13 cellular contexts compared by ENCODE assay signal in the genomic region with DNA sequence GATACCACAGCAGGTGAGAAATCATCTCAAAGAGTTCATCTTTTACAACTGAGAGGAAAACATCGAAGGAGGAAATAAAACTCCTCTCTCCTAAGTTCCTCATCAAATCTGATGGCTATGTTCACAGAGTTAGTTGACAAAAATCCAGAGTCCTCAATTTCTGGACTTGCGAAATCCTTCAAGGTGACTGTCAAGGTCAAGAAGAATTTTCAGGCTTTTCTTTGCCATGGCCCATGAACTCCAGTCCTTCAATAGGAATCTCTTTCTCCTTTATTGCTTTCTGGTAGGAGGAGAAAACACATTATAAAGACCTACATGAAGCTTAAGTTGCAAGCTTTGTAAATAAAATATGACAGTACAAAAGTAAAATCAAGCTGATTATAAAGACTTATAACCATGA. TPM values are rescaled to one million over a fixed set of nuclear protein-coding genes. Genes with fewer than 3 reads are reported as not detected.
DNase-seq lines count a peak whose midpoint lies in the region; ATAC-seq, FAIRE-seq and TF ChIP-seq lines count a peak whose summit lies in the region.
"Had no signal": no experiment of that assay in that cellular context is flagged by ENCODE, and none has a peak within 500 bp of the region (broad histone marks: within the 10 kb centered on the region; RNA-seq: fewer than 3 reads in every experiment).

No MANE protein-coding gene starts in this region.

- H3K4me3 Mint-ChIP-seq in type B pancreatic cell = peak overlapping the region; percentile 99

- no peak for DNase-seq in HepG2 (ENCODE audit: low spot score)
- DNase-seq in right lobe of liver = no peak
- DNase-seq in SK-N-MC (ENCODE audit: low read depth, low spot score) = no peak
- no peak for DNase-seq in fibroblast of the aortic adventitia (ENCODE audit: low read depth)
- no peak for DNase-seq in type B pancreatic cell (ENCODE audit: extremely low spot score, unreplicated experiment)
- no peak for DNase-seq in amniotic stem cell (lab: John Stamatoyannopoulos, UW)
- no peak for DNase-seq in NOMO-1 treated with DMSO at 0.1 percent for 48 hours (lab: John Stamatoyannopoulos, UW; ENCODE audit: unreplicated experiment)
- DNase-seq: C1 segment of cervical spinal cord, NCI-H1105, stomach had no signal

- peaks cover 7% of the 10 kb centered on the region; the same call in 1 of the 2 replicates for H4K20me1 ChIP-seq in HepG2 (ENCODE audit: insufficient read depth, low read length)

- CTCF ChIA-PET in HepG2 (lab: Yijun Ruan, JAX; ENCODE audit: low intra/inter-chr PET ratio, low total read pairs) = no interaction called here

- H3K9me3 ChIP-seq in HepG2 (ENCODE audit: low read length) (no peaks in the 10 kb centered on the region), right lobe of liver (no peaks in the 10 kb centered on the region), SK-N-MC (ENCODE audit: low read depth, low read length) (no peaks in the 10 kb centered on the region)
- H3K9me3 ChIP-seq: stomach had no signal

- ATAC-seq in HepG2 = no peak
- no peak for ATAC-seq in right lobe of liver
- no peak for ATAC-seq in GM18867 (IDR thresholded peaks at IDR 0.05; ENCODE audit: unreplicated experiment)

- WGBS in HepG2 (ENCODE audit: low lambda C conversion rate) = 94% methylated on average over 2 of the region's 2 CpGs
- WGBS in right lobe of liver (ENCODE audit: insufficient coverage, low coverage, low lambda C conversion rate, missing lambda C conversion rate) = 89% methylated on average over 2 of the region's 2 CpGs

- peaks cover 35% of the 10 kb centered on the region for H3K4me1 ChIP-seq in HepG2 (ENCODE audit: insufficient read depth, low read length)
- H3K4me1 ChIP-seq in right lobe of liver = peaks cover 0 to 25% (median 9%) of the 10 kb centered on the region in 4 donors

- peak overlapping the region; percentile 87 for H3K4me2 ChIP-seq in HepG2 (ENCODE audit: low read depth, low read length)

- TF ChIP-seq EP300 in HepG2 (IDR thresholded peaks at IDR 0.05; ENCODE audit: low read depth in 2 of 2, low read length in 2 of 2) (no peak), HepG2 (CRISPR knock-in tag; IDR thresholded peaks at IDR 0.05; ENCODE audit: borderline replicate concordance) (no peak)

- no peak for FAIRE-seq in HepG2 (lab: Jason Lieb, UNC)
- FAIRE-seq: GM19239, TTC549 had no signal

- H3K9ac ChIP-seq in HepG2 (ENCODE audit: insufficient read depth, low read depth, low read length) (peak overlapping the region; percentile 91; the same call in 1 of the 2 replicates), SK-N-MC (ENCODE audit: insufficient read length) (peak overlapping the region; percentile 37)

- TF ChIP-seq RAD21 in HepG2 (CRISPR knock-in tag; IDR thresholded peaks at IDR 0.05) = no peak

- H2AFZ ChIP-seq in HepG2 (ENCODE audit: low read length) = no peak overlapping the region

- intact Hi-C loops in HepG2 (cut with micrococcal nuclease; ENCODE audit: unreplicated experiment) = no loop called here
- intact Hi-C loops in right lobe of liver (cut with DNase I) = no loop called here

- TF ChIP-seq POLR2A in HepG2 (IDR thresholded peaks at IDR 0.05; ENCODE audit: insufficient read depth in 1 of 2, low read depth in 2 of 2, low read length in 2 of 2) (no peak), right lobe of liver (IDR thresholded peaks at IDR 0.05) (no peak)

- H3K4me3 ChIP-seq in HepG2 (replicated peaks in 1 of 3; ENCODE audit: insufficient read depth in 1 of 3, low read depth in 2 of 3, low read length in 3 of 3) (peak overlapping the region; percentile 81 to 97 (median 82); a peak in 4 of 6 replicates), right lobe of liver (no peak overlapping the region), SK-N-MC (no peak overlapping the region), fibroblast of the aortic adventitia (ENCODE audit: low read depth, low read length) (peak overlapping the region; percentile 100)

- peak overlapping the region; percentile 98 for H3K27ac Mint-ChIP-seq in type B pancreatic cell

- POLR2A ChIA-PET in HepG2 (lab: Yijun Ruan, JAX) = interaction anchor here (1.4 kb wide), 1 partner anchor 9 kb away, joined by 4 read pairs; no protein-coding TSS in a partner anchor

- H3K27me3 Mint-ChIP-seq in type B pancreatic cell = no peaks in the 10 kb centered on the region

- no TSS peak for BruUV-seq in HepG2 (replicated peaks; lab: Mats Ljungman, UMichigan)

- no peaks in the 10 kb centered on the region for H3K9me3 Mint-ChIP-seq in type B pancreatic cell

- H3K36me3 Mint-ChIP-seq in type B pancreatic cell = peaks cover 12% of the 10 kb centered on the region

- peaks cover 61% of the 10 kb centered on the region for H3K79me2 ChIP-seq in HepG2 (ENCODE audit: insufficient read depth, low read length)

- H3K27me3 ChIP-seq in HepG2 (ENCODE audit: control insufficient read depth in 1 of 2, insufficient read depth in 2 of 2, low read length in 2 of 2) (no peaks in the 10 kb centered on the region; a peak in 1 of 5 replicates), right lobe of liver (no peaks in the 10 kb centered on the region)
- H3K27me3 ChIP-seq: stomach had no signal

- H3K36me3 ChIP-seq in HepG2 (replicated peaks in 1 of 2; ENCODE audit: control insufficient read depth in 1 of 2, insufficient read depth in 2 of 2, low read length in 2 of 2) = peaks cover 8 to 36% of the 10 kb centered on the region in 2 experiments
- peaks cover 0 to 41% (median 8%) of the 10 kb centered on the region in 4 donors for H3K36me3 ChIP-seq in right lobe of liver
- peaks cover 60% of the 10 kb centered on the region for H3K36me3 ChIP-seq in SK-N-MC (ENCODE audit: insufficient read depth, low read length)

- H3K4me1 Mint-ChIP-seq in type B pancreatic cell (ENCODE audit: unreplicated experiment) = peaks cover 14% of the 10 kb centered on the region

- H3K27ac ChIP-seq in HepG2 (ENCODE audit: extremely low read length, insufficient read depth, low read length) (no peak overlapping the region), right lobe of liver (no peak overlapping the region), SK-N-MC (no peak overlapping the region)

- TF ChIP-seq CTCF in HepG2 (CRISPR knock-in tag; IDR thresholded peaks at IDR 0.05) (no peak), right lobe of liver (IDR thresholded peaks at IDR 0.05) (no peak), fibroblast of the aortic adventitia (IDR thresholded peaks at IDR 0.05; ENCODE audit: insufficient read depth, low read length) (no peak), type B pancreatic cell (conservative IDR thresholded peaks at IDR 0.05) (no peak)

- in situ Hi-C loops in HepG2 (cut with HindIII; ENCODE audit: extremely low pct_ligation_motif_present, low pct_unique_long_range_greater_than_20kb) = no loop called here

RNA-seq across cellular contexts. Expression of gene TRIAP1, which starts 1.5 kb away (rescaled TPM):
- total RNA-seq in HepG2 (2016; rRNA removed; fragmentation: Illumina TruSeq; extraction: Trizol) (117 and 178 TPM in 2 replicates), right lobe of liver (10 to 100 TPM; 13.3 to 28.7 (median 17.0) TPM), fibroblast of the aortic adventitia (ENCODE audit: low replicate concordance) (30.0 and 39.0 TPM in 2 replicates), type B pancreatic cell (ENCODE audit: low replicate concordance) (46.6 and 65.2 TPM in 2 replicates)
- total RNA-seq in HepG2 (2016; cell fraction: cytosol; rRNA removed; fragmentation: Illumina TruSeq; extraction: Trizol; ENCODE audit: low read depth) = 39.1 and 44.5 TPM in 2 replicates
- 119 and 181 TPM in 2 replicates for total RNA-seq in HepG2 (2016; cell fraction: insoluble cytoplasmic fraction; rRNA removed; fragmentation: Illumina TruSeq; extraction: Trizol)
- total RNA-seq in HepG2 (2016; cell fraction: membrane; rRNA removed; fragmentation: Illumina TruSeq; extraction: Trizol) = 111 and 122 TPM in 2 replicates
- 43.7 and 44.3 TPM in 2 replicates for total RNA-seq in HepG2 (2016; cell fraction: nucleus; rRNA removed; fragmentation: Illumina TruSeq; extraction: Trizol)
- polyA plus RNA-seq in HepG2 (2011; rRNA removed) = 44.4 and 55.0 TPM in 2 replicates
- 24.2 and 38.0 TPM in 2 replicates for polyA plus RNA-seq in HepG2 (2011; cell fraction: cytosol; rRNA removed)
- polyA plus RNA-seq in HepG2 (2011; cell fraction: nucleus; rRNA removed) = 10.3 and 10.4 TPM in 2 replicates
- polyA plus RNA-seq in HepG2 (2012) = 53.7 and 57.3 TPM in 2 replicates
- 40.5 and 48.9 TPM in 2 replicates for polyA plus RNA-seq in HepG2 (2016; cell fraction: cytosol; fragmentation: Illumina TruSeq; extraction: Trizol; ENCODE audit: low read depth)
- 178 and 205 TPM in 2 replicates for polyA plus RNA-seq in HepG2 (2016; cell fraction: insoluble cytoplasmic fraction; fragmentation: Illumina TruSeq; extraction: Trizol; ENCODE audit: low read depth)
- polyA plus RNA-seq in HepG2 (2016; cell fraction: membrane; fragmentation: Illumina TruSeq; extraction: Trizol; ENCODE audit: low read depth) = 88.7 and 94.2 TPM in 2 replicates
- 77.8 and 83.9 TPM in 2 replicates for polyA plus RNA-seq in HepG2 (2016; cell fraction: nucleus; fragmentation: Illumina TruSeq; extraction: Trizol; ENCODE audit: insufficient read depth, low read depth)
- 5.9 and 9.3 TPM in 2 replicates for polyA minus RNA-seq in HepG2 (2011; rRNA and poly(A)+ RNA removed; ENCODE audit: low replicate concordance)
- polyA minus RNA-seq in HepG2 (2011; cell fraction: cytosol; rRNA and poly(A)+ RNA removed) = 16.6 and 18.5 TPM in 2 replicates
- 11.6 and 11.8 TPM in 2 replicates for polyA minus RNA-seq in HepG2 (2011; cell fraction: nucleus; rRNA and poly(A)+ RNA removed)

RNA-seq across cellular contexts. Expression of gene GATC, which starts 1.6 kb away (rescaled TPM):
- total RNA-seq in HepG2 (2016; rRNA removed; fragmentation: Illumina TruSeq; extraction: Trizol) (29.7 and 38.5 TPM in 2 replicates), right lobe of liver (10 to 100 TPM; 13.4 to 23.8 (median 15.9) TPM), fibroblast of the aortic adventitia (ENCODE audit: low replicate concordance) (16.1 and 20.5 TPM in 2 replicates), type B pancreatic cell (ENCODE audit: low replicate concordance) (27.7 and 33.9 TPM in 2 replicates)
- 6.2 and 7.0 TPM in 2 replicates for total RNA-seq in HepG2 (2016; cell fraction: cytosol; rRNA removed; fragmentation: Illumina TruSeq; extraction: Trizol; ENCODE audit: low read depth)
- 27.8 and 40.0 TPM in 2 replicates for total RNA-seq in HepG2 (2016; cell fraction: insoluble cytoplasmic fraction; rRNA removed; fragmentation: Illumina TruSeq; extraction: Trizol)
- total RNA-seq in HepG2 (2016; cell fraction: membrane; rRNA removed; fragmentation: Illumina TruSeq; extraction: Trizol) = 19.6 and 20.8 TPM in 2 replicates
- total RNA-seq in HepG2 (2016; cell fraction: nucleus; rRNA removed; fragmentation: Illumina TruSeq; extraction: Trizol) = 15.6 and 15.8 TPM in 2 replicates
- 16.2 and 17.7 TPM in 2 replicates for polyA plus RNA-seq in HepG2 (2011; rRNA removed)
- 11.9 and 14.7 TPM in 2 replicates for polyA plus RNA-seq in HepG2 (2011; cell fraction: cytosol; rRNA removed)
- polyA plus RNA-seq in HepG2 (2011; cell fraction: nucleus; rRNA removed) = 11.4 and 14.2 TPM in 2 replicates
- 16.9 and 17.4 TPM in 2 replicates for polyA plus RNA-seq in HepG2 (2012)
- polyA plus RNA-seq in HepG2 (2016; cell fraction: cytosol; fragmentation: Illumina TruSeq; extraction: Trizol; ENCODE audit: low read depth) = 6.3 and 6.9 TPM in 2 replicates
- polyA plus RNA-seq in HepG2 (2016; cell fraction: insoluble cytoplasmic fraction; fragmentation: Illumina TruSeq; extraction: Trizol; ENCODE audit: low read depth) = 39.2 and 42.0 TPM in 2 replicates
- polyA plus RNA-seq in HepG2 (2016; cell fraction: membrane; fragmentation: Illumina TruSeq; extraction: Trizol; ENCODE audit: low read depth) = 16.7 and 17.8 TPM in 2 replicates
- 24.7 and 31.3 TPM in 2 replicates for polyA plus RNA-seq in HepG2 (2016; cell fraction: nucleus; fragmentation: Illumina TruSeq; extraction: Trizol; ENCODE audit: insufficient read depth, low read depth)
- polyA minus RNA-seq in HepG2 (2011; rRNA and poly(A)+ RNA removed; ENCODE audit: low replicate concordance) = 39.6 and 42.0 TPM in 2 replicates
- 11.3 and 14.5 TPM in 2 replicates for polyA minus RNA-seq in HepG2 (2011; cell fraction: cytosol; rRNA and poly(A)+ RNA removed)
- 13.5 and 15.9 TPM in 2 replicates for polyA minus RNA-seq in HepG2 (2011; cell fraction: nucleus; rRNA and poly(A)+ RNA removed)

RNA-seq across cellular contexts. Expression of gene COX6A1, which starts 6.8 kb away (rescaled TPM):
- 204 and 542 TPM in 2 replicates for total RNA-seq in HepG2 (2016; rRNA removed; fragmentation: Illumina TruSeq; extraction: Trizol)
- total RNA-seq in HepG2 (2016; cell fraction: cytosol; rRNA removed; fragmentation: Illumina TruSeq; extraction: Trizol; ENCODE audit: low read depth) = 121 and 131 TPM in 2 replicates
- 226 and 562 TPM in 2 replicates for total RNA-seq in HepG2 (2016; cell fraction: insoluble cytoplasmic fraction; rRNA removed; fragmentation: Illumina TruSeq; extraction: Trizol)
- total RNA-seq in HepG2 (2016; cell fraction: membrane; rRNA removed; fragmentation: Illumina TruSeq; extraction: Trizol) = 107 and 111 TPM in 2 replicates
- 291 and 339 TPM in 2 replicates for total RNA-seq in HepG2 (2016; cell fraction: nucleus; rRNA removed; fragmentation: Illumina TruSeq; extraction: Trizol)
- polyA plus RNA-seq in HepG2 (2011; rRNA removed) = 655 and 673 TPM in 2 replicates
- polyA plus RNA-seq in HepG2 (2011; cell fraction: cytosol; rRNA removed) = 682 and 991 TPM in 2 replicates
- 688 and 965 TPM in 2 replicates for polyA plus RNA-seq in HepG2 (2011; cell fraction: nucleus; rRNA removed)
- 389 and 405 TPM in 2 replicates for polyA plus RNA-seq in HepG2 (2012)
- 114 and 131 TPM in 2 replicates for polyA plus RNA-seq in HepG2 (2016; cell fraction: cytosol; fragmentation: Illumina TruSeq; extraction: Trizol; ENCODE audit: low read depth)
- 204 and 225 TPM in 2 replicates for polyA plus RNA-seq in HepG2 (2016; cell fraction: insoluble cytoplasmic fraction; fragmentation: Illumina TruSeq; extraction: Trizol; ENCODE audit: low read depth)
- polyA plus RNA-seq in HepG2 (2016; cell fraction: membrane; fragmentation: Illumina TruSeq; extraction: Trizol; ENCODE audit: low read depth) = 86.9 and 92.6 TPM in 2 replicates
- polyA plus RNA-seq in HepG2 (2016; cell fraction: nucleus; fragmentation: Illumina TruSeq; extraction: Trizol; ENCODE audit: insufficient read depth, low read depth) = 490 and 539 TPM in 2 replicates
- 318 and 569 TPM in 2 replicates for polyA minus RNA-seq in HepG2 (2011; rRNA and poly(A)+ RNA removed; ENCODE audit: low replicate concordance)
- 173 and 174 TPM in 2 replicates for polyA minus RNA-seq in HepG2 (2011; cell fraction: cytosol; rRNA and poly(A)+ RNA removed)
- polyA minus RNA-seq in HepG2 (2011; cell fraction: nucleus; rRNA and poly(A)+ RNA removed) = 97.8 and 134 TPM in 2 replicates
- total RNA-seq in right lobe of liver = 100 to 1,000 TPM; 229 to 625 (median 292) TPM
- total RNA-seq in fibroblast of the aortic adventitia (ENCODE audit: low replicate concordance) = 138 and 366 TPM in 2 replicates
- total RNA-seq in type B pancreatic cell (ENCODE audit: low replicate concordance) = 400 and 501 TPM in 2 replicates

RNA-seq across cellular contexts. Expression of gene SRSF9, which starts 24.9 kb away (rescaled TPM):
- total RNA-seq in HepG2 (2016; rRNA removed; fragmentation: Illumina TruSeq; extraction: Trizol) (144 and 153 TPM in 2 replicates), right lobe of liver (10 to 100 TPM; 36.4 to 63.3 (median 60.2) TPM), fibroblast of the aortic adventitia (ENCODE audit: low replicate concordance) (87.3 and 104 TPM in 2 replicates), type B pancreatic cell (ENCODE audit: low replicate concordance) (226 and 248 TPM in 2 replicates)
- total RNA-seq in HepG2 (2016; cell fraction: cytosol; rRNA removed; fragmentation: Illumina TruSeq; extraction: Trizol; ENCODE audit: low read depth) = 79.8 and 92.3 TPM in 2 replicates
- 147 and 151 TPM in 2 replicates for total RNA-seq in HepG2 (2016; cell fraction: insoluble cytoplasmic fraction; rRNA removed; fragmentation: Illumina TruSeq; extraction: Trizol)
- total RNA-seq in HepG2 (2016; cell fraction: membrane; rRNA removed; fragmentation: Illumina TruSeq; extraction: Trizol) = 156 and 174 TPM in 2 replicates
- total RNA-seq in HepG2 (2016; cell fraction: nucleus; rRNA removed; fragmentation: Illumina TruSeq; extraction: Trizol) = 91.6 and 93.3 TPM in 2 replicates
- 96.2 and 125 TPM in 2 replicates for polyA plus RNA-seq in HepG2 (2011; rRNA removed)
- polyA plus RNA-seq in HepG2 (2011; cell fraction: cytosol; rRNA removed) = 104 and 110 TPM in 2 replicates
- polyA plus RNA-seq in HepG2 (2011; cell fraction: nucleus; rRNA removed) = 63.8 and 77.8 TPM in 2 replicates
- 107 and 137 TPM in 2 replicates for polyA plus RNA-seq in HepG2 (2012)
- polyA plus RNA-seq in HepG2 (2016; cell fraction: cytosol; fragmentation: Illumina TruSeq; extraction: Trizol; ENCODE audit: low read depth) = 105 and 142 TPM in 2 replicates
- 249 and 255 TPM in 2 replicates for polyA plus RNA-seq in HepG2 (2016; cell fraction: insoluble cytoplasmic fraction; fragmentation: Illumina TruSeq; extraction: Trizol; ENCODE audit: low read depth)
- 171 and 200 TPM in 2 replicates for polyA plus RNA-seq in HepG2 (2016; cell fraction: membrane; fragmentation: Illumina TruSeq; extraction: Trizol; ENCODE audit: low read depth)
- polyA plus RNA-seq in HepG2 (2016; cell fraction: nucleus; fragmentation: Illumina TruSeq; extraction: Trizol; ENCODE audit: insufficient read depth, low read depth) = 188 and 193 TPM in 2 replicates
- 43.3 and 56.5 TPM in 2 replicates for polyA minus RNA-seq in HepG2 (2011; rRNA and poly(A)+ RNA removed; ENCODE audit: low replicate concordance)
- polyA minus RNA-seq in HepG2 (2011; cell fraction: cytosol; rRNA and poly(A)+ RNA removed) = 67.3 and 72.5 TPM in 2 replicates
- 74.4 and 78.4 TPM in 2 replicates for polyA minus RNA-seq in HepG2 (2011; cell fraction: nucleus; rRNA and poly(A)+ RNA removed)

RNA-seq across cellular contexts. Expression of gene DYNLL1, which starts 51.2 kb away (rescaled TPM):
- 271 and 403 TPM in 2 replicates for total RNA-seq in HepG2 (2016; rRNA removed; fragmentation: Illumina TruSeq; extraction: Trizol)
- 125 and 176 TPM in 2 replicates for total RNA-seq in HepG2 (2016; cell fraction: cytosol; rRNA removed; fragmentation: Illumina TruSeq; extraction: Trizol; ENCODE audit: low read depth)
- 277 and 420 TPM in 2 replicates for total RNA-seq in HepG2 (2016; cell fraction: insoluble cytoplasmic fraction; rRNA removed; fragmentation: Illumina TruSeq; extraction: Trizol)
- 174 and 230 TPM in 2 replicates for total RNA-seq in HepG2 (2016; cell fraction: membrane; rRNA removed; fragmentation: Illumina TruSeq; extraction: Trizol)
- 119 and 123 TPM in 2 replicates for total RNA-seq in HepG2 (2016; cell fraction: nucleus; rRNA removed; fragmentation: Illumina TruSeq; extraction: Trizol)
- 294 and 318 TPM in 2 replicates for polyA plus RNA-seq in HepG2 (2011; rRNA removed)
- polyA plus RNA-seq in HepG2 (2011; cell fraction: cytosol; rRNA removed) = 305 and 402 TPM in 2 replicates
- polyA plus RNA-seq in HepG2 (2011; cell fraction: nucleus; rRNA removed) = 130 and 152 TPM in 2 replicates
- 350 and 505 TPM in 2 replicates for polyA plus RNA-seq in HepG2 (2012)
- polyA plus RNA-seq in HepG2 (2016; cell fraction: cytosol; fragmentation: Illumina TruSeq; extraction: Trizol; ENCODE audit: low read depth) = 240 and 370 TPM in 2 replicates
- polyA plus RNA-seq in HepG2 (2016; cell fraction: insoluble cytoplasmic fraction; fragmentation: Illumina TruSeq; extraction: Trizol; ENCODE audit: low read depth) = 862 and 951 TPM in 2 replicates
- 322 and 411 TPM in 2 replicates for polyA plus RNA-seq in HepG2 (2016; cell fraction: membrane; fragmentation: Illumina TruSeq; extraction: Trizol; ENCODE audit: low read depth)
- polyA plus RNA-seq in HepG2 (2016; cell fraction: nucleus; fragmentation: Illumina TruSeq; extraction: Trizol; ENCODE audit: insufficient read depth, low read depth) = 362 and 385 TPM in 2 replicates
- 59.5 and 114 TPM in 2 replicates for polyA minus RNA-seq in HepG2 (2011; rRNA and poly(A)+ RNA removed; ENCODE audit: low replicate concordance)
- 80.5 and 87.3 TPM in 2 replicates for polyA minus RNA-seq in HepG2 (2011; cell fraction: cytosol; rRNA and poly(A)+ RNA removed)
- polyA minus RNA-seq in HepG2 (2011; cell fraction: nucleus; rRNA and poly(A)+ RNA removed) = 57.0 and 67.4 TPM in 2 replicates
- 100 to 1,000 TPM in 5 of 6 experiments, 10 to 100 TPM in 1; 85.0 to 189 (median 164) TPM for total RNA-seq in right lobe of liver
- 93.5 and 453 TPM in 2 replicates for total RNA-seq in fibroblast of the aortic adventitia (ENCODE audit: low replicate concordance)
- total RNA-seq in type B pancreatic cell (ENCODE audit: low replicate concordance) = 403 and 451 TPM in 2 replicates

Comparison
In these comparisons a context has a peak if more than half of its experiments do, and no peak if none do; other contexts are left out.
1. H3K4me3 ChIP-seq: peak in HepG2 (3 of 3) and fibroblast of the aortic adventitia (single experiment); none in right lobe of liver (0 of 3) and SK-N-MC (single experiment).